18 cellular contexts compared by ENCODE assay signal in the genomic region with DNA sequence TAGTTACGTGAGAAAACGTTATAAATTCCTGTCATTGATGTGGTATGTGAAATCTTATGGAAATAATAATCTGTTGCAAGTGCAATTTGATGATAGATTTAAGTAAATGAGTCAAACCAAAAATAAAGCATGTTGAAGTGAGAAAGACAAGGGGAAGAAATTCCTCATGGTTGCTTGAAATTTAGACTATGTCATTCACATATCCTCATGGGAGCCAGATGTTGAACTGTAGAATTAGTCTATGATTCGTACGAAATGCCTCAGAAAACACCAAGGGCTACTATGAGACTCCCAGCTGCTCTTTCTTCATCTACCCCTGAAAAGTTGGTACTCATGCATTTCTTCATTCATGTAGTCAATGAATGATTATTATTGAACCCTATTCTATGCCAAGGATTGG. TPM values are rescaled to one million over a fixed set of nuclear protein-coding genes. Genes with fewer than 3 reads are reported as not detected.
A peak's percentile ranks its signal among the peaks of the same experiment; 100 is the strongest.
DNase-seq lines count a peak whose midpoint lies in the region; ATAC-seq and TF ChIP-seq lines count a peak whose summit lies in the region.
"Had no signal": no experiment of that assay in that cellular context is flagged by ENCODE, and none has a peak within 500 bp of the region (broad histone marks: within the 10 kb centered on the region; RNA-seq: fewer than 3 reads in every experiment).

No MANE protein-coding gene starts in this region.

- peaks cover 23% of the 10 kb centered on the region for H3K4me1 Mint-ChIP-seq in memory B cell
- H3K4me1 Mint-ChIP-seq: H9 had no signal

- H3K27me3 ChIP-seq in PC-9 (ENCODE audit: insufficient read depth, low read depth): no peaks in the 10 kb centered on the region
- H3K27me3 ChIP-seq: BLaER1 had no signal

- no peak overlapping the region for H3K27ac ChIP-seq in PC-9
- H3K27ac ChIP-seq: A549, BLaER1, HL-60 had no signal

- peak; percentile 28 for DNase-seq in HS-5 (ENCODE audit: low read depth)
- DNase-seq in astrocyte of the cerebellum (ENCODE audit: low read depth): peak; percentile 26
- DNase-seq in memory B cell (ENCODE audit: low spot score in 2 of 2): no peak
- DNase-seq in PC-9: no peak
- no peak for DNase-seq in NCI-H1092 treated with DMSO at 0.1 percent for 48 hours (lab: John Stamatoyannopoulos, UW)
- DNase-seq: AML-193; Caco-2; CD8-positive, alpha-beta memory T cell; DMS53; GF-D8; GOT3; H9 had no signal

- H3K27ac Mint-ChIP-seq in memory B cell: peak overlapping the region; percentile 12
- H3K27ac Mint-ChIP-seq: CD8-positive, alpha-beta memory T cell; H9 had no signal

- POLR2A ChIA-PET in PC-9 (lab: Charles Lee; ENCODE audit: unreplicated experiment): no interaction called here

- intact Hi-C loops in PC-9 (cut with micrococcal nuclease; ENCODE audit: unreplicated experiment): no loop called here

- CTCF ChIA-PET in PC-9 (lab: Charles Lee): no interaction called here

- in situ Hi-C loops in astrocyte of the cerebellum (cut with HindIII; ENCODE audit: low sequenced_read_pairs): no loop called here

- no peak overlapping the region for H3K4me2 ChIP-seq in PC-9
- H3K4me2 ChIP-seq: A549, BLaER1 had no signal

- no peaks in the 10 kb centered on the region for H3K9me2 ChIP-seq in PC-9 (ENCODE audit: insufficient read depth)

- H3K9me3 Mint-ChIP-seq in memory B cell: peaks cover 4% of the 10 kb centered on the region
- H3K9me3 Mint-ChIP-seq: H9 had no signal

- no peaks in the 10 kb centered on the region for H4K20me1 ChIP-seq in PC-9 (ENCODE audit: insufficient read depth)
- H4K20me1 ChIP-seq: BLaER1 had no signal

- BruUV-seq in PC-9 (replicated peaks; lab: Mats Ljungman, UMichigan): no TSS peak

- ATAC-seq in memory B cell (ENCODE audit: low read depth) (no peak), HG02938 (IDR thresholded peaks at IDR 0.05; ENCODE audit: unreplicated experiment) (no peak), HG02870 (IDR thresholded peaks at IDR 0.05; ENCODE audit: unreplicated experiment) (no peak)
- ATAC-seq: A549, K562 had no signal

- H3K4me3 ChIP-seq in astrocyte of the cerebellum (ENCODE audit: low read depth, low read length) (no peak overlapping the region), PC-9 (no peak overlapping the region)
- H3K4me3 ChIP-seq: A549, BLaER1, K562 had no signal

- TF ChIP-seq CTCF in astrocyte of the cerebellum (IDR thresholded peaks at IDR 0.05; ENCODE audit: low read depth, low read length, missing control alignments) (no peak), PC-9 (conservative IDR thresholded peaks at IDR 0.05) (no peak)

- no peaks in the 10 kb centered on the region for H3K9me3 ChIP-seq in PC-9 (ENCODE audit: insufficient read depth, low read depth)
- H3K9me3 ChIP-seq: A549, BLaER1, Caco-2 had no signal

- no peak overlapping the region for H3K4me3 Mint-ChIP-seq in memory B cell
- H3K4me3 Mint-ChIP-seq: CD8-positive, alpha-beta memory T cell; H9 had no signal

- no peak overlapping the region for H2AFZ ChIP-seq in PC-9

- no peaks in the 10 kb centered on the region for H3K4me1 ChIP-seq in PC-9 (replicated peaks; ENCODE audit: insufficient read depth)
- H3K4me1 ChIP-seq: A549, Caco-2 had no signal

- no peaks in the 10 kb centered on the region for H3K36me3 ChIP-seq in PC-9 (ENCODE audit: low read depth)
- H3K36me3 ChIP-seq: BLaER1 had no signal

- H3K79me2 ChIP-seq in PC-9 (ENCODE audit: low read depth): no peaks in the 10 kb centered on the region

- peaks cover 21% of the 10 kb centered on the region for H3K36me3 Mint-ChIP-seq in memory B cell
- H3K36me3 Mint-ChIP-seq: CD8-positive, alpha-beta memory T cell had no signal

- no peaks in the 10 kb centered on the region for H3K27me3 Mint-ChIP-seq in memory B cell

- H3F3A ChIP-seq in PC-9 (ENCODE audit: insufficient read depth, low read depth): no peaks in the 10 kb centered on the region

RNA-seq across cellular contexts. Expression of a gene that starts 55.7 kb away (rescaled TPM):
- not detected in 2 replicates for total RNA-seq in PC-9 (2021)
- total RNA-seq: Caco-2; CD8-positive, alpha-beta memory T cell; K562 had no signal

Comparison
In these comparisons a context has a peak if more than half of its experiments do, and no peak if none do; other contexts are left out.
1. DNase-seq: peak in HS-5 (single experiment) and astrocyte of the cerebellum (single experiment); none in memory B cell (0 of 2), PC-9 (0 of 2) and NCI-H1092 treated with DMSO at 0.1 percent for 48 hours (single experiment).